Comparison of ENCODE assay signal across 27 cellular contexts in the genomic region with DNA sequence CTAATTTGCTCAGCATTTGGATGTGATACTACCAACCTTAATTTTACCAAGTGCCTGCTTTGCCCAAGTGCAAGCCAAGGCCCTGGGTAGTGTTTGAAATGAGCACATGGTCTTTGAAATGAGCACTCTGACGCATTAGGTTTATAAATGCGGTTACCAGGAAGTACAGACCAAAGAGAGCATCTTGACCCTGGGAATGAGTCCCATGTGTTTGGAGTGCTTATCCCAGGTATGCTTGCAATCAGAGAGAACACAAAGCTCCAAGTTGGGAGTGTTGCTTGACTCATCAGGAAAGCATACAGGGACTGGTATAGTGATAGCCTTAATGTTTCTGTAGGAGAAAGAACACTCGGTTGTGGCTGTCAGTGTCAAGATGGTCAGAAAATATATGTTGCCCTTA.
"Had no signal": no experiment of that assay in that cellular context is flagged by ENCODE, and none has a peak within 500 bp of the region (broad histone marks: within the 10 kb centered on the region; RNA-seq: fewer than 3 reads in every experiment).

No MANE protein-coding gene starts in this region.

- H3K4me1 Mint-ChIP-seq: mesothelial cell of epicardium; naive B cell; natural killer cell; stimulated activated naive B cell treated with anti-CD40 and anti-IgM and Interleukin-4, amounts not matched to agents 10 μg/mL and 1 μg/mL and 100 μg/mL, for 72 hours had no signal

- H3K27me3 Mint-ChIP-seq: naive B cell; stimulated activated naive B cell treated with anti-CD40 and anti-IgM and Interleukin-4, amounts not matched to agents 10 μg/mL and 1 μg/mL and 100 μg/mL, for 72 hours had no signal

- H3K27me3 ChIP-seq: pancreas, stomach, testis, thyroid gland, uterus had no signal

- H3K27ac ChIP-seq: heart left ventricle, left ventricle myocardium inferior, pancreas, prostate gland, skin epidermis, stomach, testis, thyroid gland, uterus had no signal

- DNase-seq: heart left ventricle; hypothalamus; kidney glomerular epithelial cell; left colon; left ventricle myocardium inferior; mesenchymal stem cell; naive B cell; natural killer cell; pancreas; retina; right cardiac atrium; stimulated activated CD4-positive, alpha-beta T cell treated with anti-CD3 and anti-CD28 coated beads, Interleukin-12 subunit alpha, Interleukin-12 subunit beta, amount 100 ng/mL, for 4 hours; stimulated activated CD4-positive, alpha-beta T cell treated with anti-CD3 and anti-CD28 coated beads, Interleukin-15, amount 100 ng/mL, for 24 hours; stimulated activated CD4-positive, alpha-beta T cell treated with anti-CD3 and anti-CD28 coated beads, Interleukin-2, amount 100 ng/mL, for 24 hours; stimulated activated CD4-positive, alpha-beta T cell treated with anti-CD3 and anti-CD28 coated beads, Interleukin-4, amount 100 ng/mL, for 1 hour; stimulated activated naive B cell treated with anti-CD40 and anti-IgM and Interleukin-4, amounts not matched to agents 10 μg/mL and 1 μg/mL and 100 μg/mL, for 72 hours; stimulated activated naive CD8-positive, alpha-beta T cell treated with anti-CD3 and anti-CD28 coated beads, Interleukin-15, Interleukin-2, amounts not matched to agents 100 U/mL and 50 U/mL, for 24 hours; stomach; testis; thyroid gland; trophoblast cell; uterus had no signal

- H3K4me3 ChIP-seq: heart left ventricle, left ventricle myocardium inferior, pancreas, prostate gland, skin epidermis, stomach, testis, thyroid gland, uterus had no signal

- H3K4me3 Mint-ChIP-seq: mesothelial cell of epicardium; naive B cell; natural killer cell; stimulated activated naive B cell treated with anti-CD40 and anti-IgM and Interleukin-4, amounts not matched to agents 10 μg/mL and 1 μg/mL and 100 μg/mL, for 72 hours had no signal

- H3K9me3 Mint-ChIP-seq: naive B cell; natural killer cell; stimulated activated naive B cell treated with anti-CD40 and anti-IgM and Interleukin-4, amounts not matched to agents 10 μg/mL and 1 μg/mL and 100 μg/mL, for 72 hours had no signal

- H3K36me3 Mint-ChIP-seq: mesothelial cell of epicardium; naive B cell; natural killer cell; stimulated activated naive B cell treated with anti-CD40 and anti-IgM and Interleukin-4, amounts not matched to agents 10 μg/mL and 1 μg/mL and 100 μg/mL, for 72 hours had no signal

- H3K36me3 ChIP-seq: heart left ventricle, left ventricle myocardium inferior, pancreas, prostate gland, stomach, thyroid gland, uterus had no signal

- H3K4me1 ChIP-seq: heart left ventricle, left ventricle myocardium inferior, pancreas, prostate gland, testis, thyroid gland, uterus had no signal

- FAIRE-seq: keratinocyte, pancreas had no signal

- H3K9me3 ChIP-seq: heart left ventricle, left ventricle myocardium inferior, pancreas, prostate gland, stomach, testis, thyroid gland, uterus had no signal

- ATAC-seq: heart left ventricle; left colon; natural killer cell; pancreas; sciatic nerve; stimulated activated naive B cell treated with anti-CD40 and anti-IgM and Interleukin-4, amounts not matched to agents 10 μg/mL and 1 μg/mL and 100 μg/mL, for 72 hours; stimulated activated naive CD8-positive, alpha-beta T cell treated with anti-CD3 and anti-CD28 coated beads, Interleukin-15, Interleukin-2, amounts not matched to agents 100 U/mL and 50 U/mL, for 24 hours had no signal

- H3K27ac Mint-ChIP-seq: mesothelial cell of epicardium; naive B cell; natural killer cell; stimulated activated naive B cell treated with anti-CD40 and anti-IgM and Interleukin-4, amounts not matched to agents 10 μg/mL and 1 μg/mL and 100 μg/mL, for 72 hours had no signal
